Comparison of ENCODE assay signal across 19 cellular contexts in genomic region chr6:112017169-112017568, GRCh38. TPM values are rescaled to one million over a fixed set of nuclear protein-coding genes. Genes with fewer than 3 reads are reported as not detected.
A peak's percentile ranks its signal among the peaks of the same experiment; 100 is the strongest.
DNase-seq lines count a peak whose midpoint lies in the region; ATAC-seq and TF ChIP-seq lines count a peak whose summit lies in the region.
"Had no signal": no experiment of that assay in that cellular context is flagged by ENCODE, and none has a peak within 500 bp of the region (broad histone marks: within the 10 kb centered on the region; RNA-seq: fewer than 3 reads in every experiment).

No MANE protein-coding gene starts in this region.

- H3K9ac ChIP-seq in GM23248 = 0 out of 2 replicates have a peak overlapping the region, but pooled peaks have one; percentile 25

- CTCF ChIA-PET in activated CD8-positive, alpha-beta T cell treated with anti-CD3 and anti-CD28 coated beads for 36 hours (lab: Charles Lee) = interaction anchor here (0.8 to 5.1 kb wide), 14 partner anchors 8 to 173 kb away, joined by 3 to 59 read pairs (median 5); no protein-coding TSS in a partner anchor
- CTCF ChIA-PET in activated CD8-positive, alpha-beta T cell treated with anti-CD3 and anti-CD28 coated beads, Interleukin-2, amount 10 ng/mL, durations not matched to agents 7 days and 5 days (lab: Charles Lee) = interaction anchor here (0.8 to 5.3 kb wide), 12 partner anchors 9 to 307 kb away, joined by 3 to 61 read pairs (median 4); partner anchors contain the start of gene FYN

- peak overlapping the region; percentile 86 for H3K27ac Mint-ChIP-seq in activated CD8-positive, alpha-beta T cell treated with anti-CD3 and anti-CD28 coated beads for 36 hours
- H3K27ac Mint-ChIP-seq in activated CD8-positive, alpha-beta T cell treated with anti-CD3 and anti-CD28 coated beads, Interleukin-2, amount 10 ng/mL, durations not matched to agents 7 days and 5 days = no peak overlapping the region
- H3K27ac Mint-ChIP-seq in activated T-helper 2 cell treated with anti-CD3 and anti-CD28 coated beads, Interferon-gamma antibody, Interleukin-2, Interleukin-4, amounts not matched to agents 10 μg/mL and 5 μg/mL and 100 μg/mL, durations not matched to agents 14 hours and 24 hours and 36 hours = peak overlapping the region; percentile 87
- H3K27ac Mint-ChIP-seq: natural killer cell had no signal

- peak overlapping the region; percentile 62 for H3K27ac ChIP-seq in GM23248
- H3K27ac ChIP-seq: psoas muscle had no signal

- no peak overlapping the region for H3K4me2 ChIP-seq in GM23248 (ENCODE audit: unreplicated experiment)

- H3K36me3 Mint-ChIP-seq in activated CD8-positive, alpha-beta T cell treated with anti-CD3 and anti-CD28 coated beads for 36 hours (ENCODE audit: low read depth) = no peaks in the 10 kb centered on the region
- H3K36me3 Mint-ChIP-seq in activated CD8-positive, alpha-beta T cell treated with anti-CD3 and anti-CD28 coated beads, Interleukin-2, amount 10 ng/mL, durations not matched to agents 7 days and 5 days (ENCODE audit: low read depth) = no peaks in the 10 kb centered on the region
- no peaks in the 10 kb centered on the region for H3K36me3 Mint-ChIP-seq in activated T-helper 2 cell treated with anti-CD3 and anti-CD28 coated beads, Interferon-gamma antibody, Interleukin-2, Interleukin-4, amounts not matched to agents 10 μg/mL and 5 μg/mL and 100 μg/mL, durations not matched to agents 14 hours and 24 hours and 36 hours (ENCODE audit: low read depth)
- H3K36me3 Mint-ChIP-seq: immature natural killer cell, natural killer cell had no signal

- ATAC-seq in activated CD8-positive, alpha-beta T cell treated with anti-CD3 and anti-CD28 coated beads for 36 hours = peak; percentile 86
- no peak for ATAC-seq in activated CD8-positive, alpha-beta T cell treated with anti-CD3 and anti-CD28 coated beads, Interleukin-2, amount 10 ng/mL, durations not matched to agents 7 days and 5 days
- ATAC-seq: natural killer cell had no signal

- DNase-seq in activated CD8-positive, alpha-beta T cell treated with anti-CD3 and anti-CD28 coated beads for 36 hours = peak; percentile 78
- DNase-seq in activated CD8-positive, alpha-beta T cell treated with anti-CD3 and anti-CD28 coated beads, Interleukin-2, amount 10 ng/mL, durations not matched to agents 7 days and 5 days = no peak
- DNase-seq in GM23248 (no peak), erythroblast (lab: John Stamatoyannopoulos, UW) (no peak), HT-29 (ENCODE audit: low spot score) (no peak)
- no peak for DNase-seq in activated T-helper 2 cell treated with anti-CD3 and anti-CD28 coated beads, Interferon-gamma antibody, Interleukin-2, Interleukin-4, amounts not matched to agents 10 μg/mL and 5 μg/mL and 100 μg/mL, durations not matched to agents 14 hours and 24 hours and 36 hours (ENCODE audit: low spot score)
- DNase-seq in stimulated activated CD4-positive, alpha-beta T cell treated with anti-CD3 and anti-CD28 coated beads, Interleukin-2, amount 100 ng/mL, for 4 hours (ENCODE audit: low read depth) = peak; percentile 31
- DNase-seq in effector CD4-positive, alpha-beta T cell = no peak
- DNase-seq: ACHN, EL, immature natural killer cell, MV-4-11, natural killer cell, NCI-H2107, NCI-H82, psoas muscle had no signal

- H3K4me1 Mint-ChIP-seq in activated CD8-positive, alpha-beta T cell treated with anti-CD3 and anti-CD28 coated beads for 36 hours (ENCODE audit: low read depth) = peaks cover 50% of the 10 kb centered on the region
- peaks cover 11% of the 10 kb centered on the region for H3K4me1 Mint-ChIP-seq in activated CD8-positive, alpha-beta T cell treated with anti-CD3 and anti-CD28 coated beads, Interleukin-2, amount 10 ng/mL, durations not matched to agents 7 days and 5 days (ENCODE audit: low read depth)
- peaks cover 63% of the 10 kb centered on the region for H3K4me1 Mint-ChIP-seq in activated T-helper 2 cell treated with anti-CD3 and anti-CD28 coated beads, Interferon-gamma antibody, Interleukin-2, Interleukin-4, amounts not matched to agents 10 μg/mL and 5 μg/mL and 100 μg/mL, durations not matched to agents 14 hours and 24 hours and 36 hours (ENCODE audit: low read depth)
- H3K4me1 Mint-ChIP-seq: immature natural killer cell had no signal

- no peak overlapping the region for H3K4me3 ChIP-seq in GM23248
- H3K4me3 ChIP-seq: coronary artery, psoas muscle had no signal

- H2AFZ ChIP-seq in GM23248 = no peak overlapping the region

- no peaks in the 10 kb centered on the region for H3K27me3 Mint-ChIP-seq in activated CD8-positive, alpha-beta T cell treated with anti-CD3 and anti-CD28 coated beads for 36 hours
- H3K27me3 Mint-ChIP-seq in activated CD8-positive, alpha-beta T cell treated with anti-CD3 and anti-CD28 coated beads, Interleukin-2, amount 10 ng/mL, durations not matched to agents 7 days and 5 days (ENCODE audit: low read depth) = no peaks in the 10 kb centered on the region
- no peaks in the 10 kb centered on the region for H3K27me3 Mint-ChIP-seq in activated T-helper 2 cell treated with anti-CD3 and anti-CD28 coated beads, Interferon-gamma antibody, Interleukin-2, Interleukin-4, amounts not matched to agents 10 μg/mL and 5 μg/mL and 100 μg/mL, durations not matched to agents 14 hours and 24 hours and 36 hours (ENCODE audit: low read depth)

- TF ChIP-seq CTCF in activated CD8-positive, alpha-beta T cell treated with anti-CD3 and anti-CD28 coated beads for 36 hours (IDR thresholded peaks at IDR 0.05) = no peak

- no peaks in the 10 kb centered on the region for H4K20me1 ChIP-seq in GM23248 (ENCODE audit: insufficient read depth)

- peaks cover 34% of the 10 kb centered on the region for H3K4me1 ChIP-seq in GM23248 (ENCODE audit: insufficient read depth)

- POLR2A ChIA-PET in activated CD8-positive, alpha-beta T cell treated with anti-CD3 and anti-CD28 coated beads for 36 hours (lab: Charles Lee) = interaction anchor here (0.7 to 2.4 kb wide), 10 partner anchors 10 to 283 kb away, joined by 3 to 16 read pairs (median 4); no protein-coding TSS in a partner anchor
- POLR2A ChIA-PET in activated CD8-positive, alpha-beta T cell treated with anti-CD3 and anti-CD28 coated beads, Interleukin-2, amount 10 ng/mL, durations not matched to agents 7 days and 5 days (lab: Charles Lee) = interaction anchor here (1.0 to 1.3 kb wide), 2 partner anchors 10 to 25 kb away, joined by 3 to 4 read pairs; no protein-coding TSS in a partner anchor

- H3F3A ChIP-seq in GM23248 (ENCODE audit: insufficient read depth) = peaks cover 13% of the 10 kb centered on the region

- H3K4me3 Mint-ChIP-seq in activated CD8-positive, alpha-beta T cell treated with anti-CD3 and anti-CD28 coated beads for 36 hours = peak overlapping the region; percentile 22
- H3K4me3 Mint-ChIP-seq in activated CD8-positive, alpha-beta T cell treated with anti-CD3 and anti-CD28 coated beads, Interleukin-2, amount 10 ng/mL, durations not matched to agents 7 days and 5 days = no peak overlapping the region
- peak overlapping the region; percentile 13 for H3K4me3 Mint-ChIP-seq in activated T-helper 2 cell treated with anti-CD3 and anti-CD28 coated beads, Interferon-gamma antibody, Interleukin-2, Interleukin-4, amounts not matched to agents 10 μg/mL and 5 μg/mL and 100 μg/mL, durations not matched to agents 14 hours and 24 hours and 36 hours (ENCODE audit: low read depth)
- H3K4me3 Mint-ChIP-seq: immature natural killer cell, natural killer cell had no signal

- intact Hi-C loops in activated CD8-positive, alpha-beta T cell treated with anti-CD3 and anti-CD28 coated beads for 36 hours (cut with micrococcal nuclease) = loop anchor here (2.0 kb wide), 1 partner anchor 18 kb away; no protein-coding TSS in a partner anchor
- intact Hi-C loops in activated T-helper 2 cell treated with anti-CD3 and anti-CD28 coated beads, Interferon-gamma antibody, Interleukin-2, Interleukin-4, amounts not matched to agents 10 μg/mL and 5 μg/mL and 100 μg/mL, durations not matched to agents 14 hours and 24 hours and 36 hours (cut with micrococcal nuclease) = loop anchor here (1.0 to 5.0 kb wide), 2 partner anchors 18 to 255 kb away; no protein-coding TSS in a partner anchor

- no peaks in the 10 kb centered on the region for H3K9me3 Mint-ChIP-seq in activated CD8-positive, alpha-beta T cell treated with anti-CD3 and anti-CD28 coated beads for 36 hours
- H3K9me3 Mint-ChIP-seq in activated CD8-positive, alpha-beta T cell treated with anti-CD3 and anti-CD28 coated beads, Interleukin-2, amount 10 ng/mL, durations not matched to agents 7 days and 5 days (ENCODE audit: insufficient read depth) = no peaks in the 10 kb centered on the region
- H3K9me3 Mint-ChIP-seq in activated T-helper 2 cell treated with anti-CD3 and anti-CD28 coated beads, Interferon-gamma antibody, Interleukin-2, Interleukin-4, amounts not matched to agents 10 μg/mL and 5 μg/mL and 100 μg/mL, durations not matched to agents 14 hours and 24 hours and 36 hours = no peaks in the 10 kb centered on the region
- H3K9me3 Mint-ChIP-seq: immature natural killer cell, natural killer cell had no signal

- no peaks in the 10 kb centered on the region for H3K9me2 ChIP-seq in GM23248 (ENCODE audit: insufficient read depth)

- no peaks in the 10 kb centered on the region for H3K36me3 ChIP-seq in GM23248 (ENCODE audit: low read depth)

- no peaks in the 10 kb centered on the region for H3K9me3 ChIP-seq in GM23248 (ENCODE audit: low read depth)
- H3K9me3 ChIP-seq: psoas muscle had no signal

- 85 to 89% methylated on average over 4 of the region's 4 CpGs for WGBS in GM23248 (ENCODE audit: low coverage in 1 of 2, low lambda C conversion rate in 2 of 2, missing lambda C conversion rate in 2 of 2), 2 experiments

- H3K79me2 ChIP-seq in GM23248 (ENCODE audit: insufficient read depth) = no peaks in the 10 kb centered on the region

- in situ Hi-C loops in GM23248 (cut with MboI) = no loop called here

- H3K27me3 ChIP-seq in GM23248 (replicated peaks; ENCODE audit: insufficient read depth) = no peaks in the 10 kb centered on the region

- no peak for TF ChIP-seq POLR2A in erythroblast (IDR thresholded peaks at IDR 0.05; ENCODE audit: low read length)

RNA-seq across cellular contexts. Expression of gene CCN6, which starts 36.7 kb away (rescaled TPM):
- total RNA-seq in activated CD8-positive, alpha-beta T cell treated with anti-CD3 and anti-CD28 coated beads for 36 hours = not detected
- total RNA-seq in activated CD8-positive, alpha-beta T cell treated with anti-CD3 and anti-CD28 coated beads, Interleukin-2, amount 10 ng/mL, durations not matched to agents 7 days and 5 days = not detected
- not detected in 2 replicates for total RNA-seq in GM23248 (2014; rRNA removed; shearing (Covaris generic))
- 0.48 and 0.57 TPM in 2 replicates for polyA plus RNA-seq in GM23248 (2016; fragmentation: Nextera tagmentation; extraction: Ambion mirVana)
- total RNA-seq in activated T-helper 2 cell treated with anti-CD3 and anti-CD28 coated beads, Interferon-gamma antibody, Interleukin-2, Interleukin-4, amounts not matched to agents 10 μg/mL and 5 μg/mL and 100 μg/mL, durations not matched to agents 14 hours and 24 hours and 36 hours = 0.34 TPM in 1 of 2 replicates, not detected in the other
- total RNA-seq in HT-29 (2014; rRNA removed; shearing (Covaris generic)) = not detected in 2 replicates
- total RNA-seq: H4, lung microvascular endothelial cell, natural killer cell, psoas muscle had no signal
- polyA plus RNA-seq: immature natural killer cell had no signal

Comparison
In these comparisons a context has a peak if more than half of its experiments do, and no peak if none do; other contexts are left out.
1. DNase-seq: peak in activated CD8-positive, alpha-beta T cell treated with anti-CD3 and anti-CD28 coated beads for 36 hours (single experiment) and stimulated activated CD4-positive, alpha-beta T cell treated with anti-CD3 and anti-CD28 coated beads, Interleukin-2, amount 100 ng/mL, for 4 hours (single experiment); none in activated CD8-positive, alpha-beta T cell treated with anti-CD3 and anti-CD28 coated beads, Interleukin-2, amount 10 ng/mL, durations not matched to agents 7 days and 5 days (single experiment), GM23248 (single experiment), activated T-helper 2 cell treated with anti-CD3 and anti-CD28 coated beads, Interferon-gamma antibody, Interleukin-2, Interleukin-4, amounts not matched to agents 10 μg/mL and 5 μg/mL and 100 μg/mL, durations not matched to agents 14 hours and 24 hours and 36 hours (single experiment), erythroblast (0 of 2), HT-29 (single experiment) and effector CD4-positive, alpha-beta T cell (single experiment).